In genomic region chr13:39886336-39886735, GRCh38 we compare ENCODE assay signal across 36 cellular contexts.
"Had no signal": no experiment of that assay in that cellular context is flagged by ENCODE, and none has a peak within 500 bp of the region (broad histone marks: within the 10 kb centered on the region; RNA-seq: fewer than 3 reads in every experiment).

No MANE protein-coding gene starts in this region.

- H3K36me3 ChIP-seq: brain microvascular endothelial cell, esophagus muscularis mucosa, gastroesophageal sphincter, heart right ventricle, WERI-Rb-1 had no signal

- H3K4me3 Mint-ChIP-seq: activated B cell treated with CpG ODN at 0.5 μM for 24 hours; activated CD8-positive, alpha-beta T cell treated with anti-CD3 and anti-CD28 coated beads for 36 hours; activated naive CD4-positive, alpha-beta T cell treated with anti-CD3 and anti-CD28 coated beads for 36 hours; activated naive CD4-positive, alpha-beta T cell treated with anti-CD3 and anti-CD28 coated beads, Interleukin-2, amount 50 U/mL, for 24 hours; activated naive CD8-positive, alpha-beta T cell treated with anti-CD3 and anti-CD28 coated beads for 36 hours; activated naive CD8-positive, alpha-beta T cell treated with anti-CD3 and anti-CD28 coated beads, Interleukin-2, amount 50 U/mL, for 24 hours; activated T-helper 1 cell treated with anti-CD3 and anti-CD28 coated beads, Interleukin-12 subunit alpha, Interleukin-12 subunit beta, Interleukin-2, Interleukin-4 antibody, amounts not matched to agents 30 ng/mL and 10 ng/mL and 1 ng/mL, durations not matched to agents 14 hours and 24 hours and 36 hours; central memory CD8-positive, alpha-beta T cell; dendritic cell treated with granulocyte-macrophage colony-stimulating factor and Interleukin-4, amounts not matched to agents 40 ng/mL and 50 ng/mL, for 4 days; endodermal cell; T-helper 17 cell; T-helper 2 cell treated with Interferon-gamma antibody and Interleukin-4, amounts not matched to agents 5 μg/mL and 100 μg/mL, for 36 hours had no signal

- H3K27ac Mint-ChIP-seq: activated B cell treated with CpG ODN at 0.5 μM for 24 hours; activated CD8-positive, alpha-beta T cell treated with anti-CD3 and anti-CD28 coated beads for 36 hours; activated naive CD4-positive, alpha-beta T cell treated with anti-CD3 and anti-CD28 coated beads for 36 hours; activated naive CD4-positive, alpha-beta T cell treated with anti-CD3 and anti-CD28 coated beads, Interleukin-2, amount 50 U/mL, for 24 hours; activated naive CD8-positive, alpha-beta T cell treated with anti-CD3 and anti-CD28 coated beads for 36 hours; activated naive CD8-positive, alpha-beta T cell treated with anti-CD3 and anti-CD28 coated beads, Interleukin-2, amount 50 U/mL, for 24 hours; activated T-helper 1 cell treated with anti-CD3 and anti-CD28 coated beads, Interleukin-12 subunit alpha, Interleukin-12 subunit beta, Interleukin-2, Interleukin-4 antibody, amounts not matched to agents 30 ng/mL and 10 ng/mL and 1 ng/mL, durations not matched to agents 14 hours and 24 hours and 36 hours; activated T-helper 2 cell treated with anti-CD3 and anti-CD28 coated beads, Interferon-gamma antibody, Interleukin-2, Interleukin-4, amounts not matched to agents 10 μg/mL and 5 μg/mL and 100 μg/mL, durations not matched to agents 14 hours and 24 hours and 36 hours; dendritic cell treated with granulocyte-macrophage colony-stimulating factor and Interleukin-4, amounts not matched to agents 40 ng/mL and 50 ng/mL, for 4 days; endodermal cell; T-helper 17 cell; T-helper 2 cell treated with Interferon-gamma antibody and Interleukin-4, amounts not matched to agents 5 μg/mL and 100 μg/mL, for 36 hours had no signal

- H3K4me1 Mint-ChIP-seq: activated B cell treated with CpG ODN at 0.5 μM for 24 hours; activated naive CD8-positive, alpha-beta T cell treated with anti-CD3 and anti-CD28 coated beads, Interleukin-2, amount 50 U/mL, for 24 hours; central memory CD8-positive, alpha-beta T cell had no signal

- H3K4me3 ChIP-seq: coronary artery, dorsolateral prefrontal cortex, esophagus muscularis mucosa, gastroesophageal sphincter, heart right ventricle had no signal

- DNase-seq: activated B cell treated with CpG ODN at 0.5 μM for 24 hours; activated CD4-positive, alpha-beta T cell treated with anti-CD3 and anti-CD28 coated beads for 48 hours; activated CD4-positive, alpha-beta T cell treated with anti-CD3 and anti-CD28 coated beads, Interleukin-2, amount 50 U/mL, for 1 hour; activated CD4-positive, alpha-beta T cell treated with anti-CD3 and anti-CD28 coated beads, Interleukin-2, amount 50 U/mL, for 48 hours; activated CD8-positive, alpha-beta memory T cell treated with anti-CD3 and anti-CD28 coated beads for 24 hours; activated CD8-positive, alpha-beta T cell treated with anti-CD3 and anti-CD28 coated beads for 36 hours; activated effector memory CD4-positive, alpha-beta T cell treated with anti-CD3 and anti-CD28 coated beads, Interleukin-2, amount 50 U/mL, for 16 hours; activated naive CD4-positive, alpha-beta T cell treated with anti-CD3 and anti-CD28 coated beads for 36 hours; activated naive CD8-positive, alpha-beta T cell treated with anti-CD3 and anti-CD28 coated beads for 36 hours; activated naive CD8-positive, alpha-beta T cell treated with anti-CD3 and anti-CD28 coated beads, Interleukin-2, amount 50 U/mL, for 24 hours; activated T-cell treated with anti-CD3 and anti-CD28 coated beads, Interleukin-2, amount 50 U/mL, for 1 hour; activated T-cell treated with anti-CD3 and anti-CD28 coated beads, Interleukin-2, amount 50 U/mL, for 48 hours; amniotic stem cell; anterior cingulate cortex; brain microvascular endothelial cell; dorsolateral prefrontal cortex; effector memory CD4-positive, alpha-beta T cell; endodermal cell; erythroblast; foreskin melanocyte; heart right ventricle; T-helper 1 cell; T-helper 17 cell; T1000; WERI-Rb-1 had no signal

- H3K27me3 Mint-ChIP-seq: activated naive CD4-positive, alpha-beta T cell treated with anti-CD3 and anti-CD28 coated beads, Interleukin-2, amount 50 U/mL, for 24 hours; activated naive CD8-positive, alpha-beta T cell treated with anti-CD3 and anti-CD28 coated beads for 36 hours; dendritic cell treated with granulocyte-macrophage colony-stimulating factor and Interleukin-4, amounts not matched to agents 40 ng/mL and 50 ng/mL, for 4 days; T-helper 17 cell had no signal

- FAIRE-seq: astrocyte, bronchial epithelial cell had no signal

- H3K36me3 Mint-ChIP-seq: activated naive CD8-positive, alpha-beta T cell treated with anti-CD3 and anti-CD28 coated beads for 36 hours had no signal

- H3K27me3 ChIP-seq: brain microvascular endothelial cell, dorsolateral prefrontal cortex, esophagus muscularis mucosa, gastroesophageal sphincter, heart right ventricle had no signal

- H3K27ac ChIP-seq: brain microvascular endothelial cell, coronary artery, dorsolateral prefrontal cortex, heart right ventricle, WERI-Rb-1 had no signal
